Comparison of ENCODE assay signal across 8 cellular contexts in genomic region chr20:50844430-50845100, GRCh38. TPM values are rescaled to one million over a fixed set of nuclear protein-coding genes. Genes with fewer than 3 reads are reported as not detected.
DNase-seq lines count a peak whose midpoint lies in the region; ATAC-seq, FAIRE-seq and TF ChIP-seq lines count a peak whose summit lies in the region.

No MANE protein-coding gene starts in this region.

- DNase-seq in Right ventricle myocardium inferior (ENCODE audit: missing footprints) (peak; percentile 63), cardiac septum (ENCODE audit: low spot score) (no peak), hepatic stellate cell (ENCODE audit: low spot score) (peak; percentile 80), left lobe of liver (ENCODE audit: low spot score) (no peak), D721Med (ENCODE audit: insufficient read length, low spot score) (no peak), NCI-H524 (lab: John Stamatoyannopoulos, UW) (no peak)
- peak; percentile 78 for DNase-seq in activated CD8-positive, alpha-beta memory T cell treated with anti-CD3 and anti-CD28 coated beads for 24 hours

- FAIRE-seq in D721Med (lab: Jason Lieb, UNC) = no peak

- intact Hi-C loops in Right ventricle myocardium inferior (cut with DNase I) = no loop called here
- intact Hi-C loops in cardiac septum (cut with DNase I) = no loop called here

- ATAC-seq in Right ventricle myocardium inferior = no peak
- peak; percentile 69 for ATAC-seq in HG03060 (IDR thresholded peaks at IDR 0.05; ENCODE audit: low read depth, unreplicated experiment)
- ATAC-seq in left lobe of liver = no peak

- no peak for TF ChIP-seq CTCF in D721Med (IDR thresholded peaks at IDR 0.05; ENCODE audit: insufficient read depth, missing control alignments)

RNA-seq across cellular contexts. Expression of gene BCAS4, which starts 49.7 kb away (rescaled TPM):
- total RNA-seq in Right ventricle myocardium inferior (1.8 TPM), cardiac septum (3.0 TPM), left lobe of liver (0.83 TPM)

Comparison
In these comparisons a context has a peak if more than half of its experiments do, and no peak if none do; other contexts are left out.
1. DNase-seq: peak in Right ventricle myocardium inferior (single experiment), activated CD8-positive, alpha-beta memory T cell treated with anti-CD3 and anti-CD28 coated beads for 24 hours (single experiment) and hepatic stellate cell (single experiment); none in cardiac septum (single experiment), left lobe of liver (single experiment), D721Med (single experiment) and NCI-H524 (0 of 2).